ENCODE assay signal across 17 cellular contexts in the genomic region with DNA sequence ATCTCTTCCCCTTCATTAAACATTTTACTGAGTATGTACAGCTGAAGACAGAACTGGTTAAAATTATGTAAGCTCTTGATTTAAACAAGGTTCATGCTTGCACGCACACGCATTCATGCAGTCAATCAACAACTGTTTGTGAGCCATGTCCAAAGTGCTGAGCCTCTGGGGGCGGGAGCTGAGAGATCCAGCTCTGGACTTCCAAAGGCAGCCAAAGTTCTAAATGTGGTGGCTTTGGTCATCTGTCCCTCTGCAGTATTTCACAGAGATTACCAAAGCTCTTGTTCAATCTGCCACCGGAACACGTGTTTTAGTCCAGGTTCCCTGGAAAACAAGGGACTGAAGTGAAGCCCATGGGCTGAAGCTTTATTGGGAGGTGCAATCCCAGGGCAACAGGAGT.
"Had no signal": no experiment of that assay in that cellular context is flagged by ENCODE, and none has a peak within 500 bp of the region (broad histone marks: within the 10 kb centered on the region; RNA-seq: fewer than 3 reads in every experiment).

No MANE protein-coding gene starts in this region.

- H3K4me1 Mint-ChIP-seq: activated CD4-positive, alpha-beta T cell treated with anti-CD3 and anti-CD28 coated beads, Interleukin-2, amount 10 ng/mL, durations not matched to agents 24 days and 14 days; activated naive CD8-positive, alpha-beta T cell treated with anti-CD3 and anti-CD28 coated beads, Interleukin-2, amount 10 ng/mL, durations not matched to agents 7 days and 5 days; activated T-helper 17 cell treated with anti-CD3 and anti-CD28 coated beads, Interleukin-2, amount 50 U/mL, for 72 hours; naive B cell had no signal

- ATAC-seq: activated CD8-positive, alpha-beta T cell treated with anti-CD3 and anti-CD28 coated beads for 36 hours; activated T-helper 17 cell treated with anti-CD3 and anti-CD28 coated beads, Interleukin-2, amount 50 U/mL, for 72 hours had no signal

- H3K27ac ChIP-seq: esophagus muscularis mucosa, sigmoid colon, tibial artery had no signal

- H3K27me3 ChIP-seq: sigmoid colon, tibial artery had no signal

- DNase-seq: activated CD4-positive, alpha-beta T cell treated with anti-CD3 and anti-CD28 coated beads, Interleukin-2, amount 10 ng/mL, durations not matched to agents 24 days and 14 days; activated CD8-positive, alpha-beta T cell treated with anti-CD3 and anti-CD28 coated beads for 36 hours; activated naive CD4-positive, alpha-beta T cell; activated naive CD8-positive, alpha-beta T cell treated with anti-CD3 and anti-CD28 coated beads, Interleukin-2, amount 10 ng/mL, durations not matched to agents 7 days and 5 days; activated T-cell treated with anti-CD3 and anti-CD28 coated beads, Interleukin-2, amount 50 U/mL, for 1 hour; cerebellar nuclear complex; effector memory CD4-positive, alpha-beta T cell; left colon; naive B cell; sigmoid colon; stimulated activated CD8-positive, alpha-beta memory T cell treated with anti-CD3 and anti-CD28 coated beads, Interleukin-4, amount 100 ng/mL, for 48 hours; stimulated activated naive CD4-positive, alpha-beta T cell; tibial artery had no signal

- H3K36me3 Mint-ChIP-seq: activated naive CD8-positive, alpha-beta T cell treated with anti-CD3 and anti-CD28 coated beads, Interleukin-2, amount 10 ng/mL, durations not matched to agents 7 days and 5 days; naive B cell had no signal

- H3K4me3 ChIP-seq: esophagus muscularis mucosa, sigmoid colon, tibial artery had no signal

- H3K9me3 ChIP-seq: esophagus muscularis mucosa, sigmoid colon, tibial artery had no signal

- H3K36me3 ChIP-seq: esophagus muscularis mucosa, sigmoid colon, tibial artery had no signal

- H3K9me3 Mint-ChIP-seq: activated CD4-positive, alpha-beta T cell treated with anti-CD3 and anti-CD28 coated beads, Interleukin-2, amount 10 ng/mL, durations not matched to agents 24 days and 14 days; activated CD8-positive, alpha-beta T cell treated with anti-CD3 and anti-CD28 coated beads for 36 hours; activated naive CD8-positive, alpha-beta T cell treated with anti-CD3 and anti-CD28 coated beads, Interleukin-2, amount 10 ng/mL, durations not matched to agents 7 days and 5 days; activated T-helper 17 cell treated with anti-CD3 and anti-CD28 coated beads, Interleukin-2, amount 50 U/mL, for 72 hours; naive B cell; neural crest cell; T-helper 1 cell treated with Interleukin-12 subunit alpha and Interleukin-12 subunit beta and Interleukin-4 antibody, amounts not matched to agents 30 μg/mL and 1 μg/mL, for 36 hours had no signal

- H3K4me1 ChIP-seq: esophagus muscularis mucosa, sigmoid colon, tibial artery had no signal

- H3K4me3 Mint-ChIP-seq: activated CD4-positive, alpha-beta T cell treated with anti-CD3 and anti-CD28 coated beads, Interleukin-2, amount 10 ng/mL, durations not matched to agents 24 days and 14 days; activated CD8-positive, alpha-beta T cell treated with anti-CD3 and anti-CD28 coated beads for 36 hours; activated naive CD8-positive, alpha-beta T cell treated with anti-CD3 and anti-CD28 coated beads, Interleukin-2, amount 10 ng/mL, durations not matched to agents 7 days and 5 days; activated T-helper 17 cell treated with anti-CD3 and anti-CD28 coated beads, Interleukin-2, amount 50 U/mL, for 72 hours; naive B cell; neural crest cell; T-helper 1 cell treated with Interleukin-12 subunit alpha and Interleukin-12 subunit beta and Interleukin-4 antibody, amounts not matched to agents 30 μg/mL and 1 μg/mL, for 36 hours had no signal

- H3K27ac Mint-ChIP-seq: activated CD4-positive, alpha-beta T cell treated with anti-CD3 and anti-CD28 coated beads, Interleukin-2, amount 10 ng/mL, durations not matched to agents 24 days and 14 days; activated CD8-positive, alpha-beta T cell treated with anti-CD3 and anti-CD28 coated beads for 36 hours; activated naive CD8-positive, alpha-beta T cell treated with anti-CD3 and anti-CD28 coated beads, Interleukin-2, amount 10 ng/mL, durations not matched to agents 7 days and 5 days; activated T-helper 17 cell treated with anti-CD3 and anti-CD28 coated beads, Interleukin-2, amount 50 U/mL, for 72 hours; T-helper 1 cell treated with Interleukin-12 subunit alpha and Interleukin-12 subunit beta and Interleukin-4 antibody, amounts not matched to agents 30 μg/mL and 1 μg/mL, for 36 hours had no signal
